23 cellular contexts compared by ENCODE assay signal in the genomic region with DNA sequence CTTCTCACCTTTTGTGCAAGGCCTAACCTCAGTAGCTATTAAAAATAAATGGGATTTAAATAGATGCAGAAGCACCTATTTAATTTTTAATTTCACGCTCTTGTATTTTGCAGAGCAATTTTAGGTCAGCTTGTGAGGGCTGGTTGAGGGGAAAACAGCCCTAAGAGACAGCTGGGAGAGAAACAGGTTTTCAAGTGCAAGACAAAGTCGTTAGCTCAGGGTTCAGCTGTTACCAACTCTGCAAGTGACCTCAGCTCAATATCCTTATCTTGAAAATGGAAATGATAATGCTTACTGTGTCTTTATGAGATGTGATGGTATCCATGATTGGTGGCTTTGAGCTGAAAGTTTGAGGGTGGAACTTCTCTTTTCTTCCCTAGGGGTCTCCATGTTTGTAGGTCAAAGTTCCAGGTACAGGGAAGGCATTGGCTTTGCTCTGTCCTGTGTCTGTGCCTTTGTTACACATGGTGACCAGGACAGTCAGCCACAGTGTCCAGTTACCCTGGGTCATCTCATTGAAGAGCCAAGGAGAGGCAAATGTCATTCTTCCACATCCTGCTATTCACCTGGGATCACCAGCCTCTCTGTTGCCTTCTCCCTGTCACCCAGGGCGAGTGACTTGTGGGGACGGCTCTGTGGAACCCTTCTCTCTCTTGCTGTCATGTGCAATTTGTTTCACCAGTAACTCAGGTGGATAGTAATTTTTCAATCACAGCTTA.
"Had no signal": no experiment of that assay in that cellular context is flagged by ENCODE, and none has a peak within 500 bp of the region (broad histone marks: within the 10 kb centered on the region; RNA-seq: fewer than 3 reads in every experiment).

No MANE protein-coding gene starts in this region.

- H3K4me3 ChIP-seq: ascending aorta, left lung, testis, transverse colon had no signal

- H3K27ac ChIP-seq: brain microvascular endothelial cell, left lung, neutrophil, testis had no signal

- H3K27ac Mint-ChIP-seq: activated CD4-positive, alpha-beta memory T cell treated with anti-CD3 and anti-CD28 coated beads, Interleukin-2, amount 10 ng/mL, durations not matched to agents 7 days and 5 days; activated CD4-positive, alpha-beta T cell treated with anti-CD3 and anti-CD28 coated beads, Interleukin-2, amount 10 ng/mL, durations not matched to agents 7 days and 5 days; activated naive CD4-positive, alpha-beta T cell treated with anti-CD3 and anti-CD28 coated beads, Interleukin-2, amount 10 ng/mL, durations not matched to agents 7 days and 5 days; activated naive CD8-positive, alpha-beta T cell treated with anti-CD3 and anti-CD28 coated beads, Interleukin-2, amount 10 ng/mL, durations not matched to agents 7 days and 5 days; activated T-cell treated with anti-CD3 and anti-CD28 coated beads, Interleukin-2, amount 50 U/mL, for 24 hours; endodermal cell; WTC11 had no signal

- DNase-seq: activated CD4-positive, alpha-beta memory T cell treated with anti-CD3 and anti-CD28 coated beads, Interleukin-2, amount 10 ng/mL, durations not matched to agents 7 days and 5 days; activated CD4-positive, alpha-beta T cell treated with anti-CD3 and anti-CD28 coated beads for 1 hour; activated CD4-positive, alpha-beta T cell treated with anti-CD3 and anti-CD28 coated beads, Interleukin-2, amount 10 ng/mL, durations not matched to agents 7 days and 5 days; activated CD8-positive, alpha-beta memory T cell treated with anti-CD3 and anti-CD28 coated beads, Interleukin-2, amount 50 U/mL, for 48 hours; activated gamma-delta T cell; activated naive CD4-positive, alpha-beta T cell treated with anti-CD3 and anti-CD28 coated beads, Interleukin-2, amount 10 ng/mL, durations not matched to agents 7 days and 5 days; activated naive CD8-positive, alpha-beta T cell treated with anti-CD3 and anti-CD28 coated beads, Interleukin-2, amount 10 ng/mL, durations not matched to agents 7 days and 5 days; activated T-cell treated with anti-CD3 and anti-CD28 coated beads, Interleukin-2, amount 50 U/mL, for 24 hours; brain microvascular endothelial cell; central memory CD4-positive, alpha-beta T cell; endodermal cell; kidney glomerular epithelial cell; left lung; naive thymus-derived CD4-positive, alpha-beta T cell; stimulated activated CD4-positive, alpha-beta T cell treated with anti-CD3 and anti-CD28 coated beads, Interleukin-2, amount 100 ng/mL, for 48 hours; stimulated activated naive CD8-positive, alpha-beta T cell treated with anti-CD3 and anti-CD28 coated beads, Interleukin-15, Interleukin-2, amounts not matched to agents 100 U/mL and 50 U/mL, for 24 hours; T-helper 2 cell; testis; transverse colon had no signal

- ATAC-seq: esophagus mucosa; left lung; naive thymus-derived CD4-positive, alpha-beta T cell; stimulated activated naive CD8-positive, alpha-beta T cell treated with anti-CD3 and anti-CD28 coated beads, Interleukin-15, Interleukin-2, amounts not matched to agents 100 U/mL and 50 U/mL, for 24 hours; WTC11 had no signal

- H3K4me3 Mint-ChIP-seq: activated CD4-positive, alpha-beta memory T cell treated with anti-CD3 and anti-CD28 coated beads, Interleukin-2, amount 10 ng/mL, durations not matched to agents 7 days and 5 days; activated CD4-positive, alpha-beta T cell treated with anti-CD3 and anti-CD28 coated beads, Interleukin-2, amount 10 ng/mL, durations not matched to agents 7 days and 5 days; activated naive CD4-positive, alpha-beta T cell treated with anti-CD3 and anti-CD28 coated beads, Interleukin-2, amount 10 ng/mL, durations not matched to agents 7 days and 5 days; activated naive CD8-positive, alpha-beta T cell treated with anti-CD3 and anti-CD28 coated beads, Interleukin-2, amount 10 ng/mL, durations not matched to agents 7 days and 5 days; activated T-cell treated with anti-CD3 and anti-CD28 coated beads, Interleukin-2, amount 50 U/mL, for 24 hours; endodermal cell; naive thymus-derived CD4-positive, alpha-beta T cell; WTC11 had no signal

- H3K36me3 Mint-ChIP-seq: activated naive CD4-positive, alpha-beta T cell treated with anti-CD3 and anti-CD28 coated beads, Interleukin-2, amount 10 ng/mL, durations not matched to agents 7 days and 5 days; activated naive CD8-positive, alpha-beta T cell treated with anti-CD3 and anti-CD28 coated beads, Interleukin-2, amount 10 ng/mL, durations not matched to agents 7 days and 5 days; WTC11 had no signal

- H3K4me1 ChIP-seq: left lung had no signal

- H3K36me3 ChIP-seq: ascending aorta, brain microvascular endothelial cell, left lung, neutrophil, transverse colon had no signal

- H3K9me3 ChIP-seq: ascending aorta, left lung, neutrophil, testis, transverse colon had no signal

- H3K9me3 Mint-ChIP-seq: activated CD4-positive, alpha-beta memory T cell treated with anti-CD3 and anti-CD28 coated beads, Interleukin-2, amount 10 ng/mL, durations not matched to agents 7 days and 5 days; activated CD4-positive, alpha-beta T cell treated with anti-CD3 and anti-CD28 coated beads, Interleukin-2, amount 10 ng/mL, durations not matched to agents 7 days and 5 days; activated naive CD4-positive, alpha-beta T cell treated with anti-CD3 and anti-CD28 coated beads, Interleukin-2, amount 10 ng/mL, durations not matched to agents 7 days and 5 days; activated naive CD8-positive, alpha-beta T cell treated with anti-CD3 and anti-CD28 coated beads, Interleukin-2, amount 10 ng/mL, durations not matched to agents 7 days and 5 days; activated T-cell treated with anti-CD3 and anti-CD28 coated beads, Interleukin-2, amount 50 U/mL, for 24 hours; endodermal cell; naive thymus-derived CD4-positive, alpha-beta T cell; WTC11 had no signal

- H3K27me3 ChIP-seq: ascending aorta, brain microvascular endothelial cell, left lung, neutrophil, testis, transverse colon had no signal
